ENCODE assay signal across 10 cellular contexts in genomic region chr19:2274185-2274711, GRCh38. TPM values are rescaled to one million over a fixed set of nuclear protein-coding genes. Genes with fewer than 3 reads are reported as not detected.
DNase-seq lines count a peak whose midpoint lies in the region; ATAC-seq and TF ChIP-seq lines count a peak whose summit lies in the region.
"Had no signal": no experiment of that assay in that cellular context is flagged by ENCODE, and none has a peak within 500 bp of the region (broad histone marks: within the 10 kb centered on the region; RNA-seq: fewer than 3 reads in every experiment).

No MANE protein-coding gene starts in this region.

- 76% methylated on average over 9 of the region's 9 CpGs for WGBS in liver
- WGBS in thymus: 98% methylated on average over 9 of the region's 9 CpGs

- in situ Hi-C loops in G401 (cut with HindIII; ENCODE audit: low sequenced_read_pairs): no loop called here

- CTCF ChIA-PET in activated CD8-positive, alpha-beta memory T cell treated with anti-CD3 and anti-CD28 coated beads, Interleukin-2, amount 10 ng/mL, durations not matched to agents 7 days and 5 days (lab: Charles Lee): interaction anchor here (0.8 to 7.0 kb wide), 15 partner anchors 8 to 344 kb away, joined by 3 to 58 read pairs (median 6); partner anchors contain the start of genes PEAK3, PLEKHJ1 and SF3A2
- CTCF ChIA-PET in activated CD4-positive, alpha-beta memory T cell treated with anti-CD3 and anti-CD28 coated beads for 36 hours (lab: Charles Lee): interaction anchor here (0.8 to 4.6 kb wide), 13 partner anchors 12 to 206 kb away, joined by 3 to 33 read pairs (median 6); partner anchors contain the start of gene PLEKHJ1

- TF ChIP-seq RAD21 in liver (IDR thresholded peaks at IDR 0.05): no peak

- no peaks in the 10 kb centered on the region for H3K27me3 ChIP-seq in liver (ENCODE audit: control insufficient read depth in 4 of 4, insufficient read depth in 4 of 4, low read length in 3 of 4)
- no peaks in the 10 kb centered on the region for H3K27me3 ChIP-seq in thymus (ENCODE audit: control insufficient read depth, insufficient read depth)
- no peaks in the 10 kb centered on the region for H3K27me3 ChIP-seq in SJCRH30

- H3K9me3 Mint-ChIP-seq in activated CD8-positive, alpha-beta memory T cell treated with anti-CD3 and anti-CD28 coated beads, Interleukin-2, amount 10 ng/mL, durations not matched to agents 7 days and 5 days (ENCODE audit: low read depth): no peaks in the 10 kb centered on the region
- no peaks in the 10 kb centered on the region for H3K9me3 Mint-ChIP-seq in activated CD4-positive, alpha-beta memory T cell treated with anti-CD3 and anti-CD28 coated beads for 36 hours

- H3K27ac ChIP-seq in liver (ENCODE audit: low read depth in 1 of 2, low read length in 2 of 2): peak overlapping the region; percentile 45 to 52
- no peak overlapping the region for H3K27ac ChIP-seq in thymus (ENCODE audit: low read depth)
- H3K27ac ChIP-seq in SJCRH30: no peak overlapping the region

- DNase-seq in activated CD8-positive, alpha-beta memory T cell treated with anti-CD3 and anti-CD28 coated beads, Interleukin-2, amount 10 ng/mL, durations not matched to agents 7 days and 5 days: no peak
- no peak for DNase-seq in activated CD8-positive, alpha-beta memory T cell treated with anti-CD3 and anti-CD28 coated beads, Interleukin-2, amount 50 U/mL, for 4 hours
- no peak for DNase-seq in activated CD4-positive, alpha-beta memory T cell treated with anti-CD3 and anti-CD28 coated beads for 36 hours
- no peak for DNase-seq in SJCRH30
- DNase-seq in G401 (ENCODE audit: low spot score): no peak

- H3K27ac Mint-ChIP-seq in activated CD8-positive, alpha-beta memory T cell treated with anti-CD3 and anti-CD28 coated beads, Interleukin-2, amount 10 ng/mL, durations not matched to agents 7 days and 5 days: peak overlapping the region; percentile 80
- peak overlapping the region; percentile 63 for H3K27ac Mint-ChIP-seq in activated CD4-positive, alpha-beta memory T cell treated with anti-CD3 and anti-CD28 coated beads for 36 hours

- H3K4me1 ChIP-seq in liver (ENCODE audit: control insufficient read depth in 4 of 4, insufficient read depth in 4 of 4, low read length in 3 of 4) (peaks cover 10 to 38% (median 32%) of the 10 kb centered on the region in 4 donors), thymus (ENCODE audit: control insufficient read depth, insufficient read depth, low read length) (peaks cover 13% of the 10 kb centered on the region), SJCRH30 (0 out of 2 replicates have a peak, but pooled peaks cover 3% of the 10 kb centered on the region)

- peak overlapping the region in 1 of 2 donors; percentile 17 for H3K9ac ChIP-seq in liver (ENCODE audit: low read depth in 1 of 2, low read length in 2 of 2)

- POLR2A ChIA-PET in activated CD4-positive, alpha-beta memory T cell treated with anti-CD3 and anti-CD28 coated beads for 36 hours (lab: Charles Lee): interaction anchor here (0.8 to 1.4 kb wide), 4 partner anchors 37 to 95 kb away, joined by 3 read pairs; no protein-coding TSS in a partner anchor

- no peak for ATAC-seq in activated CD8-positive, alpha-beta memory T cell treated with anti-CD3 and anti-CD28 coated beads, Interleukin-2, amount 10 ng/mL, durations not matched to agents 7 days and 5 days
- no peak for ATAC-seq in GM18868 (IDR thresholded peaks at IDR 0.05; ENCODE audit: unreplicated experiment)

- peak overlapping the region; percentile 90 for H3K4me3 Mint-ChIP-seq in activated CD8-positive, alpha-beta memory T cell treated with anti-CD3 and anti-CD28 coated beads, Interleukin-2, amount 10 ng/mL, durations not matched to agents 7 days and 5 days
- H3K4me3 Mint-ChIP-seq in activated CD4-positive, alpha-beta memory T cell treated with anti-CD3 and anti-CD28 coated beads for 36 hours: peak overlapping the region; percentile 70

- H3K4me3 ChIP-seq in liver (ENCODE audit: low read depth in 1 of 3, low read length in 3 of 3) (no peak overlapping the region), thymus (ENCODE audit: low read length) (peak overlapping the region; percentile 39), SJCRH30 (no peak overlapping the region)

- H3K36me3 ChIP-seq in liver (ENCODE audit: control insufficient read depth in 4 of 4, insufficient read depth in 3 of 4, low read depth in 1 of 4, low read length in 3 of 4) (peaks cover 4 to 9% (median 8%) of the 10 kb centered on the region in 4 donors), thymus (ENCODE audit: control insufficient read depth, insufficient read depth) (peaks cover 38% of the 10 kb centered on the region), SJCRH30 (peaks cover 36% of the 10 kb centered on the region)

- TF ChIP-seq CTCF in liver (IDR thresholded peaks at IDR 0.05; ENCODE audit: low read depth, low read length, missing input control): no peak

- H3K36me3 Mint-ChIP-seq in activated CD8-positive, alpha-beta memory T cell treated with anti-CD3 and anti-CD28 coated beads, Interleukin-2, amount 10 ng/mL, durations not matched to agents 7 days and 5 days: peaks cover 25% of the 10 kb centered on the region
- H3K36me3 Mint-ChIP-seq in activated CD4-positive, alpha-beta memory T cell treated with anti-CD3 and anti-CD28 coated beads for 36 hours: peaks cover 36% of the 10 kb centered on the region

- intact Hi-C loops in activated CD4-positive, alpha-beta memory T cell treated with anti-CD3 and anti-CD28 coated beads for 36 hours (cut with micrococcal nuclease): loop anchor here (5.0 to 10.0 kb wide), 2 partner anchors 118 to 239 kb away; no protein-coding TSS in a partner anchor

- peaks cover 31% of the 10 kb centered on the region for H3K4me1 Mint-ChIP-seq in activated CD8-positive, alpha-beta memory T cell treated with anti-CD3 and anti-CD28 coated beads, Interleukin-2, amount 10 ng/mL, durations not matched to agents 7 days and 5 days
- peaks cover 25% of the 10 kb centered on the region for H3K4me1 Mint-ChIP-seq in activated CD4-positive, alpha-beta memory T cell treated with anti-CD3 and anti-CD28 coated beads for 36 hours (ENCODE audit: low read depth)

- H3K9me3 ChIP-seq in liver (ENCODE audit: control insufficient read depth in 4 of 4, low read length in 3 of 4): no peaks in the 10 kb centered on the region
- H3K9me3 ChIP-seq in thymus (ENCODE audit: control insufficient read depth): no peaks in the 10 kb centered on the region
- no peaks in the 10 kb centered on the region for H3K9me3 ChIP-seq in SJCRH30 (replicated peaks)

- H3K27me3 Mint-ChIP-seq in activated CD8-positive, alpha-beta memory T cell treated with anti-CD3 and anti-CD28 coated beads, Interleukin-2, amount 10 ng/mL, durations not matched to agents 7 days and 5 days: no peaks in the 10 kb centered on the region
- H3K27me3 Mint-ChIP-seq in activated CD4-positive, alpha-beta memory T cell treated with anti-CD3 and anti-CD28 coated beads for 36 hours: no peaks in the 10 kb centered on the region

TF ChIP-seq in liver, 16 proteins besides CTCF, POLR2A, EP300 and RAD21 (continues in another document):
- no peak for TF ChIP-seq GABPA (IDR thresholded peaks at IDR 0.05 in 1 of 2, conservative IDR thresholded peaks at IDR 0.05 in 1 of 2)
- TF ChIP-seq RXRA (IDR thresholded peaks at IDR 0.05): no peak
- no peak for TF ChIP-seq HNF4A (conservative IDR thresholded peaks at IDR 0.05)
- TF ChIP-seq ATF3 (IDR thresholded peaks at IDR 0.05): no peak
- TF ChIP-seq TAF1 (conservative IDR thresholded peaks at IDR 0.05): no peak

RNA-seq across cellular contexts. Expression of gene PEAK3, which starts 7.7 kb away (rescaled TPM):
- under 1 TPM in 1 of 2 experiments, not detected in 1; 0.54 TPM for total RNA-seq in activated CD8-positive, alpha-beta memory T cell treated with anti-CD3 and anti-CD28 coated beads, Interleukin-2, amount 10 ng/mL, durations not matched to agents 7 days and 5 days
- total RNA-seq in activated CD4-positive, alpha-beta memory T cell treated with anti-CD3 and anti-CD28 coated beads for 36 hours: not detected
- under 1 TPM; 0.09 to 0.67 TPM for total RNA-seq in liver
- under 1 TPM; 0.21 to 0.42 TPM for polyA plus RNA-seq in liver
- 0.34 TPM for polyA plus RNA-seq in thymus
- 0.06 and 0.10 TPM in 2 replicates for total RNA-seq in SJCRH30 (2014; rRNA removed; shearing (Covaris generic))
- not detected in 2 replicates for total RNA-seq in G401 (2014; rRNA removed; shearing (Covaris generic))
- total RNA-seq: kidney epithelial cell had no signal

RNA-seq across cellular contexts. Expression of gene JSRP1, which starts 18.0 kb away (rescaled TPM):
- total RNA-seq in activated CD8-positive, alpha-beta memory T cell treated with anti-CD3 and anti-CD28 coated beads, Interleukin-2, amount 10 ng/mL, durations not matched to agents 7 days and 5 days: 1 to 10 TPM in 1 of 2 experiments, not detected in 1; 1.0 TPM
- 1 to 10 TPM in 1 of 2 experiments, under 1 TPM in 1; 0.56 to 1.2 TPM for total RNA-seq in activated CD4-positive, alpha-beta memory T cell treated with anti-CD3 and anti-CD28 coated beads for 36 hours
- under 1 TPM in 1 of 2 donors, not detected in 1; 0.25 TPM for total RNA-seq in liver
- polyA plus RNA-seq in liver (under 1 TPM; 0.39 to 0.45 TPM), thymus (1.3 TPM)
- 40.1 and 50.2 TPM in 2 replicates for total RNA-seq in SJCRH30 (2014; rRNA removed; shearing (Covaris generic))
- 2.5 TPM in 1 of 2 replicates, not detected in the other for total RNA-seq in G401 (2014; rRNA removed; shearing (Covaris generic))
- total RNA-seq: subcutaneous adipose tissue had no signal

RNA-seq across cellular contexts. Expression of gene AMH, which starts 25.1 kb away (rescaled TPM):
- 1 to 10 TPM; 5.1 to 6.0 TPM for total RNA-seq in activated CD8-positive, alpha-beta memory T cell treated with anti-CD3 and anti-CD28 coated beads, Interleukin-2, amount 10 ng/mL, durations not matched to agents 7 days and 5 days
- 1 to 10 TPM; 2.8 to 3.4 TPM for total RNA-seq in activated CD4-positive, alpha-beta memory T cell treated with anti-CD3 and anti-CD28 coated beads for 36 hours
- under 1 TPM; 0.47 to 0.59 TPM for total RNA-seq in liver
- under 1 TPM in 1 of 2 donors, not detected in 1; 0.08 TPM for polyA plus RNA-seq in liver
- 2.2 TPM for polyA plus RNA-seq in thymus
- 6.9 and 11.5 TPM in 2 replicates for total RNA-seq in SJCRH30 (2014; rRNA removed; shearing (Covaris generic))
- 2.6 and 4.6 TPM in 2 replicates for total RNA-seq in G401 (2014; rRNA removed; shearing (Covaris generic))
- total RNA-seq: kidney epithelial cell had no signal

RNA-seq across cellular contexts. Expression of gene LINGO3, which starts 33.7 kb away (rescaled TPM):
- total RNA-seq in activated CD8-positive, alpha-beta memory T cell treated with anti-CD3 and anti-CD28 coated beads, Interleukin-2, amount 10 ng/mL, durations not matched to agents 7 days and 5 days: under 1 TPM; 0.32 to 0.40 TPM
- under 1 TPM in 1 of 2 experiments, not detected in 1; 0.10 TPM for total RNA-seq in activated CD4-positive, alpha-beta memory T cell treated with anti-CD3 and anti-CD28 coated beads for 36 hours
- under 1 TPM; 0.05 to 0.08 TPM for total RNA-seq in liver
- polyA plus RNA-seq in liver (under 1 TPM; 0.02 to 0.08 TPM), thymus (0.16 TPM)
- total RNA-seq in SJCRH30 (2014; rRNA removed; shearing (Covaris generic)): not detected in 2 replicates
- not detected in 2 replicates for total RNA-seq in G401 (2014; rRNA removed; shearing (Covaris generic))
- total RNA-seq: kidney epithelial cell, subcutaneous adipose tissue had no signal

RNA-seq across cellular contexts. Expression of gene SF3A2, which starts 37.6 kb away (rescaled TPM):
- 100 to 1,000 TPM; 167 to 178 TPM for total RNA-seq in activated CD8-positive, alpha-beta memory T cell treated with anti-CD3 and anti-CD28 coated beads, Interleukin-2, amount 10 ng/mL, durations not matched to agents 7 days and 5 days
- total RNA-seq in activated CD4-positive, alpha-beta memory T cell treated with anti-CD3 and anti-CD28 coated beads for 36 hours: 100 to 1,000 TPM; 123 to 134 TPM
- total RNA-seq in liver: 10 to 100 TPM; 12.9 to 32.0 TPM
- polyA plus RNA-seq in liver: 10 to 100 TPM in 1 of 2 donors, 1 to 10 TPM in 1; 2.2 to 13.5 TPM
- polyA plus RNA-seq in thymus: 51.1 TPM
- 44.5 and 49.1 TPM in 2 replicates for total RNA-seq in SJCRH30 (2014; rRNA removed; shearing (Covaris generic))
- 21.9 and 33.0 TPM in 2 replicates for total RNA-seq in G401 (2014; rRNA removed; shearing (Covaris generic))

Comparison
In these comparisons a context has a peak if more than half of its experiments do, and no peak if none do; other contexts are left out.
1. H3K27ac ChIP-seq: peak in liver (2 of 2); none in thymus (single experiment) and SJCRH30 (single experiment).
2. RNA of gene JSRP1, which starts 18.0 kb away (total RNA-seq): 40.1 to 50.2 TPM in SJCRH30; 2.5 TPM in G401, 0.56 to 1.2 TPM in activated CD4-positive, alpha-beta memory T cell treated with anti-CD3 and anti-CD28 coated beads for 36 hours, 1.0 TPM in activated CD8-positive, alpha-beta memory T cell treated with anti-CD3 and anti-CD28 coated beads, Interleukin-2, amount 10 ng/mL, durations not matched to agents 7 days and 5 days and 0.25 TPM in liver; every median in the first group is over 10 times any median in the second.